Comparison of ENCODE assay signal across 23 cellular contexts in genomic region chr11:94738746-94739145, GRCh38. TPM values are rescaled to one million over a fixed set of nuclear protein-coding genes. Genes with fewer than 3 reads are reported as not detected.
DNase-seq lines count a peak whose midpoint lies in the region; ATAC-seq, FAIRE-seq and TF ChIP-seq lines count a peak whose summit lies in the region.
"Had no signal": no experiment of that assay in that cellular context is flagged by ENCODE, and none has a peak within 500 bp of the region (broad histone marks: within the 10 kb centered on the region; RNA-seq: fewer than 3 reads in every experiment).

No MANE protein-coding gene starts in this region.

- H3K4me3 Mint-ChIP-seq in MCF 10A (ENCODE audit: unreplicated experiment): no peak overlapping the region
- H3K4me3 Mint-ChIP-seq: CD4-positive, CD25-positive, alpha-beta regulatory T cell had no signal

- no peak for ATAC-seq in HG03175 (IDR thresholded peaks at IDR 0.05; ENCODE audit: unreplicated experiment)
- ATAC-seq in GM19035 (IDR thresholded peaks at IDR 0.05; ENCODE audit: unreplicated experiment): no peak
- ATAC-seq: GM12878, Right ventricle myocardium inferior had no signal

- 89% methylated on average over 1 of the region's 1 CpG for WGBS in mammary epithelial cell (ENCODE audit: low coverage, missing lambda C conversion rate)
- 80% methylated on average over 1 of the region's 1 CpG; no CpG with 5 or more reads in 1 of the 2 experiments for WGBS in H1 (ENCODE audit: extremely low coverage in 1 of 2, insufficient coverage in 1 of 2, insufficient read length in 1 of 2, insufficient replicate concordance in 2 of 2, low coverage in 1 of 2, low lambda C conversion rate in 2 of 2, missing lambda C conversion rate in 1 of 2), 2 experiments
- WGBS in smooth muscle cell (ENCODE audit: low lambda C conversion rate): 96% methylated on average over 1 of the region's 1 CpG

- H3K4me1 Mint-ChIP-seq in MCF 10A (ENCODE audit: insufficient read depth, unreplicated experiment): peaks cover 15% of the 10 kb centered on the region

- peak overlapping the region; percentile 66 for H3K56ac ChIP-seq in H1 (replicated peaks; ENCODE audit: insufficient read length, low read depth, low read length)

- FAIRE-seq in H1 (lab: Jason Lieb, UNC): no peak
- FAIRE-seq: GM12878 had no signal

- H4K20me1 ChIP-seq in mammary epithelial cell (ENCODE audit: insufficient read depth, low read length) (no peaks in the 10 kb centered on the region), PC-9 (ENCODE audit: insufficient read depth) (no peaks in the 10 kb centered on the region), H1 (replicated peaks in 1 of 2; ENCODE audit: control insufficient read depth in 1 of 2, insufficient read depth in 2 of 2, low read length in 2 of 2) (no peaks in the 10 kb centered on the region), smooth muscle cell (ENCODE audit: low read depth) (no peaks in the 10 kb centered on the region)

- no peak for TF ChIP-seq EP300 in H1 (IDR thresholded peaks at IDR 0.05; ENCODE audit: borderline replicate concordance in 1 of 2, low read depth in 2 of 2, low read length in 2 of 2)

- POLR2A ChIA-PET in MCF 10A (lab: Yijun Ruan, JAX) (no interaction called here), PC-9 (lab: Charles Lee; ENCODE audit: unreplicated experiment) (no interaction called here), H1 (lab: Charles Lee; ENCODE audit: partially characterized antibody) (no interaction called here)

- 0 out of 2 replicates have a peak overlapping the region, but pooled peaks have one; percentile 19 for H2BK12ac ChIP-seq in H1 (ENCODE audit: low read depth, low read length)

- H2BK120ac ChIP-seq in H1 (replicated peaks; ENCODE audit: low read depth, low read length): no peak overlapping the region

- H3K4me2 ChIP-seq in mammary epithelial cell (ENCODE audit: insufficient read depth, low read depth, low read length) (no peak overlapping the region), PC-9 (peak overlapping the region; percentile 98), H1 (ENCODE audit: insufficient read depth in 1 of 2, low read depth in 2 of 2, low read length in 2 of 2) (no peak overlapping the region), smooth muscle cell (no peak overlapping the region)
- H3K4me2 ChIP-seq: BLaER1 had no signal

- H2BK20ac ChIP-seq in H1 (ENCODE audit: low read length): no peak overlapping the region

- H3K79me2 ChIP-seq in mammary epithelial cell (ENCODE audit: insufficient read depth, low read length) (peaks cover 95% of the 10 kb centered on the region), PC-9 (ENCODE audit: low read depth) (peaks cover 30% of the 10 kb centered on the region), H1 (ENCODE audit: control insufficient read depth in 1 of 2, insufficient read depth in 2 of 2, low read length in 2 of 2) (no peaks in the 10 kb centered on the region), smooth muscle cell (ENCODE audit: low read depth) (no peaks in the 10 kb centered on the region)

- H3K9me3 Mint-ChIP-seq in MCF 10A (ENCODE audit: unreplicated experiment): no peaks in the 10 kb centered on the region
- H3K9me3 Mint-ChIP-seq: CD4-positive, CD25-positive, alpha-beta regulatory T cell had no signal

- no peak for TF ChIP-seq RAD21 in H1 (IDR thresholded peaks at IDR 0.05 in 1 of 2, conservative IDR thresholded peaks at IDR 0.05 in 1 of 2; ENCODE audit: low read depth in 2 of 2, low read length in 2 of 2)

- H3K23me2 ChIP-seq in H1 (ENCODE audit: low read depth, low read length): peaks cover 6% of the 10 kb centered on the region

- H3K27ac ChIP-seq in mammary epithelial cell (ENCODE audit: insufficient read depth, low read depth, low read length) (peak overlapping the region; percentile 77), PC-9 (peak overlapping the region; percentile 77; the same call in 1 of the 2 replicates), H1 (ENCODE audit: low read depth, low read length) (no peak overlapping the region), smooth muscle cell (ENCODE audit: low read depth) (no peak overlapping the region)
- H3K27ac ChIP-seq: BLaER1, GM23248, HL-60, SJCRH30 had no signal

- CTCF ChIA-PET in mammary epithelial cell (lab: Charles Lee; ENCODE audit: low non-redundant PET) (no interaction called here), MCF 10A (lab: Yijun Ruan, JAX) (interaction anchor here (1.0 kb wide), 1 partner anchor 33 kb away, joined by 3 read pairs; no protein-coding TSS in a partner anchor), PC-9 (lab: Charles Lee) (no interaction called here), H1 (lab: Charles Lee; ENCODE audit: partially characterized antibody) (interaction anchor here (1.0 to 1.6 kb wide), 3 partner anchors 12 to 116 kb away, joined by 4 to 6 read pairs (median 5); no protein-coding TSS in a partner anchor)

- dilution Hi-C loops in mammary epithelial cell (cut with HindIII; ENCODE audit: low sequenced_read_pairs): no loop called here

- no peak overlapping the region for H2AK5ac ChIP-seq in H1 (ENCODE audit: low read depth, low read length)

- H3K9ac ChIP-seq in mammary epithelial cell (ENCODE audit: insufficient read depth, low read length) (no peak overlapping the region), H1 (replicated peaks in 1 of 4; ENCODE audit: extremely low read depth in 1 of 4, low read depth in 3 of 4, low read length in 3 of 4) (no peak overlapping the region), smooth muscle cell (ENCODE audit: low read depth) (peak overlapping the region; percentile 18)
- H3K9ac ChIP-seq: BLaER1, GM23248 had no signal

- H3K27me3 Mint-ChIP-seq in MCF 10A (ENCODE audit: insufficient read depth, unreplicated experiment): no peaks in the 10 kb centered on the region

- H2AFZ ChIP-seq in mammary epithelial cell (ENCODE audit: low read depth, low read length) (no peak overlapping the region), PC-9 (no peak overlapping the region), H1 (ENCODE audit: low read length) (no peak overlapping the region), smooth muscle cell (ENCODE audit: low read depth) (no peak overlapping the region)
- H2AFZ ChIP-seq: GM23248 had no signal

- H3K23ac ChIP-seq in H1 (ENCODE audit: insufficient read length): no peak overlapping the region

- H3K36me3 ChIP-seq in mammary epithelial cell (ENCODE audit: insufficient read depth, low read length) (peaks cover 10% of the 10 kb centered on the region), PC-9 (ENCODE audit: low read depth) (no peaks in the 10 kb centered on the region), H1 (ENCODE audit: control insufficient read depth in 2 of 4, insufficient read depth in 4 of 4, low read length in 3 of 4) (no peaks in the 10 kb centered on the region), smooth muscle cell (ENCODE audit: low read depth) (no peaks in the 10 kb centered on the region)
- H3K36me3 ChIP-seq: BLaER1, HAP-1, SJCRH30 had no signal

- H3K27ac Mint-ChIP-seq in MCF 10A (ENCODE audit: low read depth, unreplicated experiment): no peak overlapping the region
- H3K27ac Mint-ChIP-seq: CD4-positive, CD25-positive, alpha-beta regulatory T cell had no signal

- H3K18ac ChIP-seq in H1 (ENCODE audit: extremely low read depth, low read length): no peak overlapping the region

- no peak overlapping the region for H3K14ac ChIP-seq in H1 (ENCODE audit: insufficient read length)

- TF ChIP-seq POLR2A in H1 (IDR thresholded peaks at IDR 0.05; ENCODE audit: control extremely low read depth in 1 of 2, low read depth in 2 of 2, low read length in 2 of 2): no peak

- H2BK15ac ChIP-seq in H1 (ENCODE audit: low read length): no peak overlapping the region

- in situ Hi-C loops in mammary epithelial cell (cut with MboI; ENCODE audit: low sequenced_read_pairs in 2 of 2): no loop called here

- BruUV-seq in mammary epithelial cell (replicated peaks; lab: Mats Ljungman, UMichigan): no TSS peak
- no TSS peak for BruUV-seq in MCF 10A (replicated peaks; lab: Mats Ljungman, UMichigan)
- no TSS peak for BruUV-seq in PC-9 (replicated peaks; lab: Mats Ljungman, UMichigan)

- no peak overlapping the region for H3K4ac ChIP-seq in H1 (replicated peaks; ENCODE audit: insufficient read length, low read depth, low read length)

- H3K79me1 ChIP-seq in H1 (ENCODE audit: low read depth, low read length): no peaks in the 10 kb centered on the region

- TF ChIP-seq CTCF in mammary epithelial cell (conservative IDR thresholded peaks at IDR 0.05 in 1 of 2, IDR thresholded peaks at IDR 0.05 in 1 of 2; ENCODE audit: extremely low read depth in 1 of 2, insufficient read depth in 1 of 2, low read depth in 1 of 2, low read length in 2 of 2) (no peak), MCF 10A (IDR thresholded peaks at IDR 0.05; ENCODE audit: unreplicated experiment) (no peak), PC-9 (conservative IDR thresholded peaks at IDR 0.05) (no peak), H1 (IDR thresholded peaks at IDR 0.05; ENCODE audit: control extremely low read depth in 1 of 3, insufficient read depth in 1 of 3, low read depth in 1 of 3, low read length in 3 of 3) (no peak), smooth muscle cell (IDR thresholded peaks at IDR 0.05; ENCODE audit: borderline replicate concordance, insufficient read depth, poor library complexity, severe bottlenecking) (no peak)

- peaks cover 18% of the 10 kb centered on the region for H3K36me3 Mint-ChIP-seq in MCF 10A (ENCODE audit: insufficient read depth, unreplicated experiment)
- H3K36me3 Mint-ChIP-seq: CD4-positive, CD25-positive, alpha-beta regulatory T cell had no signal

- H3K27me3 ChIP-seq in mammary epithelial cell (ENCODE audit: insufficient read depth, low read length) (no peaks in the 10 kb centered on the region), PC-9 (ENCODE audit: insufficient read depth, low read depth) (no peaks in the 10 kb centered on the region), H1 (replicated peaks in 1 of 4; ENCODE audit: control insufficient read depth in 3 of 4, extremely low read depth in 1 of 4, insufficient read depth in 3 of 4, low read length in 3 of 4) (peaks cover 0 to 31% (median 19%) of the 10 kb centered on the region in 4 experiments; a peak in 6 of 7 replicates), smooth muscle cell (ENCODE audit: low read depth) (no peaks in the 10 kb centered on the region)
- H3K27me3 ChIP-seq: SJCRH30 had no signal

- no peak overlapping the region for H4K91ac ChIP-seq in H1 (replicated peaks; ENCODE audit: insufficient read length, low read length)

- H3K4me3 ChIP-seq in mammary epithelial cell (replicated peaks in 1 of 3; ENCODE audit: insufficient read depth in 1 of 3, low read depth in 2 of 3, low read length in 3 of 3) (no peak overlapping the region), PC-9 (no peak overlapping the region), H1 (ENCODE audit: extremely low read depth in 1 of 4, insufficient read depth in 2 of 4, low read depth in 3 of 4, low read length in 4 of 4) (no peak overlapping the region), smooth muscle cell (no peak overlapping the region)
- H3K4me3 ChIP-seq: BLaER1, GM12878, GM23248, HAP-1, SJCRH30 had no signal

- no peak overlapping the region for H2BK5ac ChIP-seq in H1 (ENCODE audit: low read depth, low read length)

- DNase-seq in mammary epithelial cell: no peak
- DNase-seq in MCF 10A (ENCODE audit: unreplicated experiment): no peak
- DNase-seq in PC-9: no peak
- DNase-seq in H1 (ENCODE audit: low read depth in 1 of 2, low spot score in 2 of 2): no peak
- no peak for DNase-seq in smooth muscle cell (lab: John Stamatoyannopoulos, UW; ENCODE audit: unreplicated experiment)
- no peak for DNase-seq in activated T-cell treated with anti-CD3 and anti-CD28 coated beads, Interleukin-2, amount 50 U/mL, for 1 hour
- DNase-seq: CD4-positive, CD25-positive, alpha-beta regulatory T cell; GM23248; Karpas-422; NCI-H1105 treated with DMSO at 0.1 percent for 48 hours; NCI-H1930; NCI-H2107; NCI-H446; NCI-H524 treated with DMSO at 0.1 percent for 48 hours; T-helper 2 cell had no signal

- H3K9me3 ChIP-seq in mammary epithelial cell (replicated peaks; ENCODE audit: insufficient read depth, low read length): no peaks in the 10 kb centered on the region
- H3K9me3 ChIP-seq in PC-9 (ENCODE audit: insufficient read depth, low read depth): no peaks in the 10 kb centered on the region
- H3K9me3 ChIP-seq in H1 (ENCODE audit: insufficient read depth in 2 of 2, low read depth in 1 of 2, low read length in 1 of 2): no peaks in the 10 kb centered on the region
- no peaks in the 10 kb centered on the region for H3K9me3 ChIP-seq in smooth muscle cell (replicated peaks; ENCODE audit: low read depth)
- H3K9me3 ChIP-seq: BLaER1, HAP-1, SJCRH30 had no signal

- H3F3A ChIP-seq in PC-9 (ENCODE audit: insufficient read depth, low read depth): peaks cover 50% of the 10 kb centered on the region
- peaks cover 3% of the 10 kb centered on the region for H3F3A ChIP-seq in smooth muscle cell (ENCODE audit: low read depth)

- H4K8ac ChIP-seq in H1 (ENCODE audit: extremely low read depth, insufficient read depth, low read length): no peak overlapping the region

- H3K9me2 ChIP-seq in PC-9 (ENCODE audit: insufficient read depth): no peaks in the 10 kb centered on the region

- intact Hi-C loops in mammary epithelial cell (cut with micrococcal nuclease): loop anchor here (10.0 kb wide), 1 partner anchor 226 kb away; no protein-coding TSS in a partner anchor
- intact Hi-C loops in MCF 10A (cut with micrococcal nuclease): no loop called here
- intact Hi-C loops in PC-9 (cut with micrococcal nuclease; ENCODE audit: unreplicated experiment): loop anchor here (1.0 to 5.0 kb wide), 5 partner anchors 9 to 196 kb away; partner anchors contain the start of gene FUT4

- peaks cover 63% of the 10 kb centered on the region for H3K4me1 ChIP-seq in mammary epithelial cell (ENCODE audit: insufficient read depth, low read length)
- peaks cover 85% of the 10 kb centered on the region for H3K4me1 ChIP-seq in PC-9 (replicated peaks; ENCODE audit: insufficient read depth)
- peaks cover 7 to 27% (median 18%) of the 10 kb centered on the region in 4 experiments for H3K4me1 ChIP-seq in H1 (replicated peaks in 1 of 4; ENCODE audit: control insufficient read depth in 3 of 4, insufficient read depth in 4 of 4, low read length in 3 of 4)
- H3K4me1 ChIP-seq in smooth muscle cell (ENCODE audit: low read depth): peaks cover 15% of the 10 kb centered on the region
- H3K4me1 ChIP-seq: HAP-1 had no signal

- H4K5ac ChIP-seq in H1 (ENCODE audit: insufficient read length, low read depth, low read length): no peak overlapping the region

RNA-seq across cellular contexts. Expression of gene AMOTL1, which starts 29.4 kb away (rescaled TPM):
- 100 to 1,000 TPM; 181 to 201 TPM for total RNA-seq in mammary epithelial cell
- 87.4 TPM for polyA plus RNA-seq in mammary epithelial cell
- polyA minus RNA-seq in mammary epithelial cell: 304 TPM
- 76.6 and 77.0 TPM in 2 replicates for total RNA-seq in MCF 10A (2022)
- 48.0 and 60.5 TPM in 2 replicates for total RNA-seq in PC-9 (2021)
- 27.6 and 31.6 TPM in 2 replicates for total RNA-seq in H1 (2021; fragmentation: NEBNext Ultra II Directional; extraction: Animal tissue kit (Norgen Biotek cat#: 25700))
- 8.2 and 9.0 TPM in 2 replicates for polyA plus RNA-seq in H1 (2011; rRNA removed)
- 8.4 TPM for polyA plus RNA-seq in H1 (2011; cell fraction: cytosol; rRNA removed)
- polyA plus RNA-seq in H1 (2011; cell fraction: nucleus; rRNA removed): 14.7 TPM
- polyA plus RNA-seq in H1 (2012, experiment 1 of 2): 9.5 to 14.6 TPM (median 12.7 TPM) in 4 replicates
- polyA plus RNA-seq in H1 (2012, experiment 2 of 2): 2.1 TPM
- 15.3 TPM for polyA plus RNA-seq in H1 (2013, experiment 1 of 2)
- polyA plus RNA-seq in H1 (2013, experiment 2 of 2): 14.1 TPM
- polyA minus RNA-seq in H1 (2011; rRNA and poly(A)+ RNA removed): 27.2 and 28.2 TPM in 2 replicates
- polyA minus RNA-seq in H1 (2011; cell fraction: cytosol; rRNA and poly(A)+ RNA removed): 15.4 TPM
- polyA minus RNA-seq in H1 (2011; cell fraction: nucleus; rRNA and poly(A)+ RNA removed): 28.6 TPM
- total RNA-seq in smooth muscle cell: 61.0 and 63.5 TPM in 2 replicates
- polyA plus RNA-seq in smooth muscle cell: 23.4 and 23.8 TPM in 2 replicates

Comparison
In these comparisons a context has a peak if more than half of its experiments do, and no peak if none do; other contexts are left out.
1. CTCF ChIA-PET loops: an anchor here in MCF 10A (1.0 kb wide) and H1 (1.0 to 1.6 kb wide); none called in mammary epithelial cell and PC-9.
2. H3K27ac ChIP-seq: peak in mammary epithelial cell (single experiment) and PC-9 (single experiment); none in H1 (single experiment) and smooth muscle cell (single experiment).